In the genomic region with DNA sequence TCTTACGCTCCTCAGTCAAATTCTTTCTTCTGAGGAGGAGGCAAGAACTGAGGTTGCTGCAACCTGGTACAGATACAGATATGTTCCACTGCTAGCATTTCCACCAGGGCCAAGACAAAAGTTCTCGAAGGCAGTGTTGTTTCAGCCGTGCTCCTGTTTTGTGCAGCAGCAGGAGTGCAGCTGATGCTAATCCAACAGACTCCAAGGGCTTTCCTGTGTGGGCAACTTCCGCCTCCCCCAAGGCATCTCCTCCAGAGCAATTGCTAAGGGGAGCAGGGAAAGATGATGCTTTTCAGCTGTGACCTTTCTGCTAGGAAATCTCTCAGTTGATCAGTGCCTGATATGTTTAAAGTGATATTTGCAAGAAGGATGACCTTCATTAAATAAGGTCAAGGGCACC, we compare ENCODE assay signal across 28 cellular contexts. TPM values are rescaled to one million over a fixed set of nuclear protein-coding genes. Genes with fewer than 3 reads are reported as not detected.
DNase-seq lines count a peak whose midpoint lies in the region; ATAC-seq and TF ChIP-seq lines count a peak whose summit lies in the region.
"Had no signal": no experiment of that assay in that cellular context is flagged by ENCODE, and none has a peak within 500 bp of the region (broad histone marks: within the 10 kb centered on the region; RNA-seq: fewer than 3 reads in every experiment).

No MANE protein-coding gene starts in this region.

- H2AK5ac ChIP-seq in H9 (ENCODE audit: insufficient read length, low read length), result no peak overlapping the region

- peaks cover 72% of the 10 kb centered on the region for H3K4me1 ChIP-seq in left ventricle myocardium inferior
- peaks cover 15 to 66% (median 53%) of the 10 kb centered on the region in 9 donors for H3K4me1 ChIP-seq in heart right ventricle
- H3K4me1 ChIP-seq in H9 (ENCODE audit: insufficient read depth, low read length), result no peaks in the 10 kb centered on the region; the same call in 1 of the 2 replicates
- peaks cover 4% of the 10 kb centered on the region; the same call in 1 of the 2 replicates for H3K4me1 ChIP-seq in SJCRH30
- H3K4me1 ChIP-seq: BE2C, BLaER1 had no signal

- H3T11ph ChIP-seq in H9 (ENCODE audit: low read length), result no peak overlapping the region

- peaks cover 30 to 35% of the 10 kb centered on the region in 2 experiments for H3K4me1 Mint-ChIP-seq in H9
- peaks cover 78% of the 10 kb centered on the region for H3K4me1 Mint-ChIP-seq in nephron progenitor cell
- H3K4me1 Mint-ChIP-seq: CD4-positive, alpha-beta memory T cell; CD4-positive, CD25-positive, alpha-beta regulatory T cell; CD8-positive, alpha-beta memory T cell had no signal

- ATAC-seq in heart right ventricle (no peak), GM21367 (IDR thresholded peaks at IDR 0.05; ENCODE audit: unreplicated experiment) (no peak), GM18909 (IDR thresholded peaks at IDR 0.05; ENCODE audit: poor library complexity, unreplicated experiment) (no peak)
- ATAC-seq: GM12878 had no signal

- H3K14ac ChIP-seq in H9 (ENCODE audit: insufficient read depth, low read length), result no peak overlapping the region

- H3K4me3 ChIP-seq in left ventricle myocardium inferior, result no peak overlapping the region
- no peak overlapping the region for H3K4me3 ChIP-seq in heart right ventricle
- H3K4me3 ChIP-seq in SJCRH30, result no peak overlapping the region
- H3K4me3 ChIP-seq: BLaER1, GM12878 had no signal

- H2AFZ ChIP-seq in H9 (ENCODE audit: low read length), result no peak overlapping the region

- no peak overlapping the region for H2BK15ac ChIP-seq in H9 (ENCODE audit: low read depth, low read length)

- H4K8ac ChIP-seq in H9 (replicated peaks; ENCODE audit: insufficient read length, low read depth, low read length), result no peak overlapping the region

- 71 to 74% methylated on average over 4 of the region's 4 CpGs for WGBS in heart right ventricle, 2 donors
- no CpG with 5 or more reads among the region's 4 CpGs for WGBS in H9 (ENCODE audit: extremely low coverage, insufficient read length, low lambda C conversion rate)

- TF ChIP-seq CTCF in left ventricle myocardium inferior (IDR thresholded peaks at IDR 0.05; ENCODE audit: borderline replicate concordance) (no peak), heart right ventricle (IDR thresholded peaks at IDR 0.05) (no peak), H9 (conservative IDR thresholded peaks at IDR 0.05) (no peak), nephron progenitor cell (IDR thresholded peaks at IDR 0.05) (no peak)

- H3K27me3 ChIP-seq in left ventricle myocardium inferior (ENCODE audit: low read depth) (no peaks in the 10 kb centered on the region), heart right ventricle (peaks cover 0 to 4% (median 0%) of the 10 kb centered on the region in 7 donors), H9 (ENCODE audit: insufficient read depth, low read length) (no peaks in the 10 kb centered on the region), SJCRH30 (no peaks in the 10 kb centered on the region)
- H3K27me3 ChIP-seq: BE2C, BLaER1 had no signal

- no peak overlapping the region for H2BK20ac ChIP-seq in H9 (ENCODE audit: low read depth, low read length, poor library complexity, severe bottlenecking)

- no peak overlapping the region for H3K4ac ChIP-seq in H9 (ENCODE audit: low read depth, low read length)

- no peak overlapping the region for H3K23ac ChIP-seq in H9 (ENCODE audit: insufficient read length, low read depth, low read length)

- H3K27me3 Mint-ChIP-seq in H9 (ENCODE audit: low read depth) (peaks cover 4% of the 10 kb centered on the region), nephron progenitor cell (ENCODE audit: low read depth, poor library complexity) (peaks cover 14% of the 10 kb centered on the region)

- no peaks in the 10 kb centered on the region for H3K79me2 ChIP-seq in H9 (ENCODE audit: insufficient read depth, low read length)

- H2BK12ac ChIP-seq in H9 (ENCODE audit: insufficient read length, low read depth, low read length), result no peak overlapping the region

- H3K4me3 Mint-ChIP-seq in H9, result no peak overlapping the region
- H3K4me3 Mint-ChIP-seq in nephron progenitor cell, result no peak overlapping the region
- H3K4me3 Mint-ChIP-seq: CD14-positive monocyte; CD4-positive, CD25-positive, alpha-beta regulatory T cell; CD8-positive, alpha-beta memory T cell had no signal

- intact Hi-C loops in left ventricle myocardium inferior (cut with micrococcal nuclease), result no loop called here
- intact Hi-C loops in heart right ventricle (cut with DNase I), result loop anchor here in 5 of 10 donors (5.0 to 10.0 kb wide), 6 partner anchors 78 to 718 kb away; a partner anchor contains a TSS

- H2BK5ac ChIP-seq in H9 (ENCODE audit: insufficient read length, low read length), result no peak overlapping the region

- no peaks in the 10 kb centered on the region for H3K23me2 ChIP-seq in H9 (ENCODE audit: insufficient read length, low read depth, low read length, poor library complexity, severe bottlenecking)

- H3K56ac ChIP-seq in H9 (ENCODE audit: insufficient read length, low read depth, low read length), result no peak overlapping the region

- H3K27ac ChIP-seq in left ventricle myocardium inferior (replicated peaks), result peak overlapping the region; percentile 83
- peak overlapping the region in 4 of 10 donors; percentile 13 to 71 (median 65) for H3K27ac ChIP-seq in heart right ventricle
- no peak overlapping the region for H3K27ac ChIP-seq in H9 (ENCODE audit: insufficient read length, low read depth, low read length)
- no peak overlapping the region for H3K27ac ChIP-seq in SJCRH30
- H3K27ac ChIP-seq: BLaER1 had no signal

- no peaks in the 10 kb centered on the region for H3K36me3 ChIP-seq in left ventricle myocardium inferior
- no peaks in the 10 kb centered on the region for H3K36me3 ChIP-seq in heart right ventricle
- no peaks in the 10 kb centered on the region for H3K36me3 ChIP-seq in SJCRH30
- H3K36me3 ChIP-seq: BE2C, BLaER1 had no signal

- H3K9me3 ChIP-seq in left ventricle myocardium inferior (replicated peaks), result no peaks in the 10 kb centered on the region
- H3K9me3 ChIP-seq in heart right ventricle, result no peaks in the 10 kb centered on the region
- H3K9me3 ChIP-seq in H9 (ENCODE audit: control insufficient read depth, low read depth, low read length), result no peaks in the 10 kb centered on the region
- no peaks in the 10 kb centered on the region for H3K9me3 ChIP-seq in SJCRH30 (replicated peaks)
- H3K9me3 ChIP-seq: BE2C, BLaER1 had no signal

- H3K18ac ChIP-seq in H9 (ENCODE audit: insufficient read length, low read depth, low read length), result peak overlapping the region; percentile 29

- H4K5ac ChIP-seq in H9 (ENCODE audit: insufficient read length, low read depth, low read length), result no peak overlapping the region

- DNase-seq in left ventricle myocardium inferior, result no peak
- no peak for DNase-seq in heart right ventricle
- no peak for DNase-seq in H9
- peak; percentile 39 to 67 for DNase-seq in SJCRH30
- no peak for DNase-seq in nephron progenitor cell
- DNase-seq in NCI-H1436 (lab: John Stamatoyannopoulos, UW), result no peak
- DNase-seq: 8988T; ACHN; BE2C; C1 segment of cervical spinal cord; CD4-positive, alpha-beta memory T cell; CD4-positive, CD25-positive, alpha-beta regulatory T cell; CD8-positive, alpha-beta memory T cell; COR-L47; DMS 273 treated with DMSO at 0.1 percent for 48 hours; DMS153; DMS79; DND-41; EL; GDM1 had no signal

- no peak overlapping the region for H3K9ac ChIP-seq in H9 (ENCODE audit: extremely low read depth, insufficient read length, low read length)
- H3K9ac ChIP-seq: BLaER1 had no signal

- no peak overlapping the region for H3K4me2 ChIP-seq in H9 (ENCODE audit: insufficient read depth, insufficient read length, low read length)
- H3K4me2 ChIP-seq: BLaER1 had no signal

- no peak overlapping the region for H4K91ac ChIP-seq in H9 (ENCODE audit: insufficient read length, low read depth, low read length)

- H3K27ac Mint-ChIP-seq in H9 (no peak overlapping the region), nephron progenitor cell (peak overlapping the region; percentile 37)
- H3K27ac Mint-ChIP-seq: CD14-positive monocyte; CD4-positive, alpha-beta memory T cell had no signal

- H3K9me3 Mint-ChIP-seq in H9 (no peaks in the 10 kb centered on the region), nephron progenitor cell (no peaks in the 10 kb centered on the region)
- H3K9me3 Mint-ChIP-seq: CD4-positive, alpha-beta memory T cell; CD4-positive, CD25-positive, alpha-beta regulatory T cell had no signal

- H3K36me3 Mint-ChIP-seq in H9 (ENCODE audit: insufficient read depth in 1 of 3, low read depth in 3 of 3) (no peaks in the 10 kb centered on the region), nephron progenitor cell (ENCODE audit: low read depth) (no peaks in the 10 kb centered on the region)
- H3K36me3 Mint-ChIP-seq: CD14-positive monocyte; CD4-positive, alpha-beta memory T cell; CD4-positive, CD25-positive, alpha-beta regulatory T cell; CD8-positive, alpha-beta memory T cell had no signal

- no peak overlapping the region for H2BK120ac ChIP-seq in H9 (ENCODE audit: low read depth, low read length, poor library complexity, severe bottlenecking)

- no peaks in the 10 kb centered on the region for H4K20me1 ChIP-seq in H9 (ENCODE audit: control insufficient read depth, insufficient read depth, insufficient read length)
- H4K20me1 ChIP-seq: BLaER1 had no signal

- no peaks in the 10 kb centered on the region for H3K79me1 ChIP-seq in H9 (ENCODE audit: insufficient read depth, low read depth, low read length, poor library complexity, severe bottlenecking)

RNA-seq across cellular contexts. Expression of a gene that starts 52.6 kb away (rescaled TPM):
- not detected for total RNA-seq in left ventricle myocardium inferior
- not detected for total RNA-seq in heart right ventricle
- polyA plus RNA-seq in heart right ventricle, result under 1 TPM in 1 of 2 donors, not detected in 1; 0.87 TPM
- not detected in 2 replicates for total RNA-seq in H9 (2021)
- total RNA-seq in SJCRH30 (2014; rRNA removed; shearing (Covaris generic)), result not detected in 2 replicates
- total RNA-seq: CD4-positive, alpha-beta memory T cell; CD4-positive, CD25-positive, alpha-beta regulatory T cell; CD8-positive, alpha-beta memory T cell; Daoy; G401; GM12878 had no signal
- polyA plus RNA-seq: AG04450; CD14-positive monocyte; CD4-positive, alpha-beta memory T cell; CD4-positive, CD25-positive, alpha-beta regulatory T cell; CD8-positive, alpha-beta memory T cell; GM12878 had no signal

Comparison
In these comparisons a context has a peak if more than half of its experiments do, and no peak if none do; other contexts are left out.
1. DNase-seq: peak in SJCRH30 (2 of 2); none in left ventricle myocardium inferior (single experiment), heart right ventricle (0 of 2), H9 (single experiment), nephron progenitor cell (single experiment) and NCI-H1436 (single experiment).